Comparison of ENCODE assay signal across 13 cellular contexts in the genomic region with DNA sequence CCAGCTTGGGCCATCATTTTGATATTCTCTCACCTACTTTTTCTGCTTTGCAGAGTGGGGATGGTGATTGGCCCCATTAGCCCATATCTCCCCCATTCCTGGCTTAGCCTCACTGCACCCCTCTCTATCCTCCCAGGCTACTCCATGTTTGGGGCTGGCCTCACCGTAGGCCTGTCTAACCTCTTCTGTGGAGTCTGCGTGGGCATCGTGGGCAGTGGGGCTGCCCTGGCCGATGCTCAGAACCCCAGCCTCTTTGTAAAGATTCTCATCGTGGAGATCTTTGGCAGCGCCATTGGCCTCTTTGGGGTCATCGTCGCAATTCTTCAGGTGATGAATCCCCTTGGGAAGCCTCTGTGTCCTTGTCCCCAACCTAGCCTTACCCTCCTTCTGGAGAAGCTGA. TPM values are rescaled to one million over a fixed set of nuclear protein-coding genes. Genes with fewer than 3 reads are reported as not detected.
DNase-seq lines count a peak whose midpoint lies in the region; ATAC-seq and TF ChIP-seq lines count a peak whose summit lies in the region.
"Had no signal": no experiment of that assay in that cellular context is flagged by ENCODE, and none has a peak within 500 bp of the region (broad histone marks: within the 10 kb centered on the region; RNA-seq: fewer than 3 reads in every experiment).

No MANE protein-coding gene starts in this region.

- CTCF ChIA-PET in CD8-positive, alpha-beta T cell (lab: Charles Lee), result interaction anchor here (1.7 kb wide), 1 partner anchor 31 kb away, joined by 5 read pairs; no protein-coding TSS in a partner anchor
- CTCF ChIA-PET in activated CD8-positive, alpha-beta T cell treated with anti-CD3 and anti-CD28 coated beads, Interleukin-2, amount 10 ng/mL, durations not matched to agents 7 days and 5 days (lab: Charles Lee), result interaction anchor here (1.3 to 3.1 kb wide), 4 partner anchors 12 to 59 kb away, joined by 4 to 13 read pairs (median 8); no protein-coding TSS in a partner anchor

- no peak overlapping the region for H3K14ac ChIP-seq in mesenchymal stem cell (ENCODE audit: low read length in 2 of 2)

- no peak overlapping the region for H2AK5ac ChIP-seq in mesenchymal stem cell (ENCODE audit: low read length, severe bottlenecking)

- H3K4me3 ChIP-seq in CD8-positive, alpha-beta T cell (ENCODE audit: low read depth, low read length), result no peak overlapping the region
- H3K4me3 ChIP-seq in mesenchymal stem cell (ENCODE audit: insufficient read depth in 1 of 2, low read depth in 1 of 2, low read length in 2 of 2) (no peak overlapping the region), H7 (ENCODE audit: insufficient read depth, low read depth, low read length) (no peak overlapping the region)
- H3K4me3 ChIP-seq: cardiac muscle cell had no signal

- no peak overlapping the region for H2BK5ac ChIP-seq in mesenchymal stem cell (ENCODE audit: low read depth, low read length, poor library complexity, severe bottlenecking)

- no peak for ATAC-seq in CD8-positive, alpha-beta T cell
- no peak for ATAC-seq in activated CD8-positive, alpha-beta T cell treated with anti-CD3 and anti-CD28 coated beads, Interleukin-2, amount 10 ng/mL, durations not matched to agents 7 days and 5 days

- H4K91ac ChIP-seq in mesenchymal stem cell (ENCODE audit: low read length), result no peak overlapping the region

- DNase-seq in CD8-positive, alpha-beta T cell, result no peak
- DNase-seq in activated CD8-positive, alpha-beta T cell treated with anti-CD3 and anti-CD28 coated beads, Interleukin-2, amount 10 ng/mL, durations not matched to agents 7 days and 5 days, result no peak
- no peak for DNase-seq in mesenchymal stem cell
- no peak for DNase-seq in activated effector memory CD4-positive, alpha-beta T cell treated with Interleukin-2 at 50 U/mL for 16 hours
- no peak for DNase-seq in H7
- no peak for DNase-seq in H4 (ENCODE audit: low spot score)
- DNase-seq in ACHN, result no peak
- DNase-seq: activated CD8-positive, alpha-beta memory T cell treated with anti-CD3 and anti-CD28 coated beads, Interleukin-2, amount 50 U/mL, for 48 hours; esophagus squamous epithelium; NCI-H1694; T-helper 9 cell had no signal

- intact Hi-C loops in CD8-positive, alpha-beta T cell (cut with DNase I, micrococcal nuclease), result loop anchor here (5.0 to 10.0 kb wide), 5 partner anchors 235 to 1642 kb away; partner anchors contain the start of genes ARMH1 (in 1 of the 2), CDC20 (in 1 of the 2), DMAP1 (in 1 of the 2) and FOXJ3 (in 1 of the 2)

- H3K9me3 ChIP-seq in CD8-positive, alpha-beta T cell (ENCODE audit: low read length), result no peaks in the 10 kb centered on the region
- no peaks in the 10 kb centered on the region for H3K9me3 ChIP-seq in mesenchymal stem cell (ENCODE audit: control insufficient read depth, low read length)
- H3K9me3 ChIP-seq: esophagus squamous epithelium had no signal

- no peak for TF ChIP-seq CTCF in 22Rv1 (IDR thresholded peaks at IDR 0.05)
- no peak for TF ChIP-seq CTCF in CD8-positive, alpha-beta T cell (IDR thresholded peaks at IDR 0.05)

- no peak overlapping the region for H2BK12ac ChIP-seq in mesenchymal stem cell (ENCODE audit: low read length in 2 of 2)

- H2AFZ ChIP-seq in mesenchymal stem cell (ENCODE audit: low read depth, low read length), result no peak overlapping the region

- peaks cover 25% of the 10 kb centered on the region for H3K36me3 ChIP-seq in CD8-positive, alpha-beta T cell (ENCODE audit: insufficient read depth, low read length)
- H3K36me3 ChIP-seq in mesenchymal stem cell (ENCODE audit: control insufficient read depth in 1 of 2, insufficient read depth in 2 of 2, low read depth in 1 of 2, low read length in 2 of 2) (peaks cover 46 to 49% of the 10 kb centered on the region in 2 experiments), H7 (replicated peaks; ENCODE audit: control insufficient read depth, insufficient read depth, low read length) (peaks cover 22% of the 10 kb centered on the region)

- peaks cover 39% of the 10 kb centered on the region for H3K79me1 ChIP-seq in mesenchymal stem cell (replicated peaks; ENCODE audit: low read length, poor library complexity, severe bottlenecking)

- POLR2A ChIA-PET in CD8-positive, alpha-beta T cell (lab: Charles Lee), result interaction anchor here (0.9 kb wide), 1 partner anchor 10 kb away, joined by 3 read pairs; no protein-coding TSS in a partner anchor
- POLR2A ChIA-PET in activated CD8-positive, alpha-beta T cell treated with anti-CD3 and anti-CD28 coated beads, Interleukin-2, amount 10 ng/mL, durations not matched to agents 7 days and 5 days (lab: Charles Lee), result interaction anchor here (1.0 to 1.7 kb wide), 2 partner anchors 270 to 327 kb away, joined by 3 to 4 read pairs; partner anchors contain the start of genes KDM4A and ST3GAL3

- no peaks in the 10 kb centered on the region for H3K9me3 Mint-ChIP-seq in CD8-positive, alpha-beta T cell
- H3K9me3 Mint-ChIP-seq in activated CD8-positive, alpha-beta T cell treated with anti-CD3 and anti-CD28 coated beads, Interleukin-2, amount 10 ng/mL, durations not matched to agents 7 days and 5 days (ENCODE audit: insufficient read depth), result no peaks in the 10 kb centered on the region

- H3K27ac ChIP-seq in 22Rv1 (peak overlapping the region; percentile 94), mesenchymal stem cell (ENCODE audit: low read length, poor library complexity, severe bottlenecking) (no peak overlapping the region)
- no peak overlapping the region for H3K27ac ChIP-seq in CD8-positive, alpha-beta T cell (ENCODE audit: low read depth, low read length)
- H3K27ac ChIP-seq: cardiac muscle cell had no signal

- H3K4me1 ChIP-seq in CD8-positive, alpha-beta T cell (ENCODE audit: insufficient read depth, low read length), result peaks cover 30% of the 10 kb centered on the region
- peaks cover 54% of the 10 kb centered on the region for H3K4me1 ChIP-seq in mesenchymal stem cell (ENCODE audit: control insufficient read depth, insufficient read depth, low read depth, low read length)

- H2BK15ac ChIP-seq in mesenchymal stem cell (ENCODE audit: low read depth, poor library complexity, severe bottlenecking), result no peak overlapping the region

- H3K23ac ChIP-seq in mesenchymal stem cell (ENCODE audit: low read length in 2 of 2), result no peak overlapping the region

- peaks cover 53% of the 10 kb centered on the region for H3K4me1 Mint-ChIP-seq in CD8-positive, alpha-beta T cell (ENCODE audit: low read depth)
- H3K4me1 Mint-ChIP-seq in activated CD8-positive, alpha-beta T cell treated with anti-CD3 and anti-CD28 coated beads, Interleukin-2, amount 10 ng/mL, durations not matched to agents 7 days and 5 days (ENCODE audit: low read depth), result peaks cover 53% of the 10 kb centered on the region

- H3K4me3 Mint-ChIP-seq in CD8-positive, alpha-beta T cell, result peak overlapping the region; percentile 92
- peak overlapping the region; percentile 89 for H3K4me3 Mint-ChIP-seq in activated CD8-positive, alpha-beta T cell treated with anti-CD3 and anti-CD28 coated beads, Interleukin-2, amount 10 ng/mL, durations not matched to agents 7 days and 5 days

- no peak overlapping the region for H3K4ac ChIP-seq in mesenchymal stem cell (ENCODE audit: low read depth in 1 of 2, low read length in 2 of 2)

- H3K9ac ChIP-seq in mesenchymal stem cell (ENCODE audit: low read length), result peak overlapping the region; percentile 34

- H4K8ac ChIP-seq in mesenchymal stem cell (ENCODE audit: low read length), result no peak overlapping the region

- WGBS in mesenchymal stem cell, result 96% methylated on average over 8 of the region's 8 CpGs

- H3K18ac ChIP-seq in mesenchymal stem cell (ENCODE audit: low read depth in 1 of 2, low read length in 2 of 2), result no peak overlapping the region

- in situ Hi-C loops in ACHN (cut with HindIII; ENCODE audit: low pct_ligation_motif_present, low pct_unique_long_range_greater_than_20kb, low sequenced_read_pairs), result no loop called here

- no peak overlapping the region for H2BK120ac ChIP-seq in mesenchymal stem cell (ENCODE audit: low read depth, low read length)

- peaks cover 49% of the 10 kb centered on the region for H3K36me3 Mint-ChIP-seq in CD8-positive, alpha-beta T cell
- H3K36me3 Mint-ChIP-seq in activated CD8-positive, alpha-beta T cell treated with anti-CD3 and anti-CD28 coated beads, Interleukin-2, amount 10 ng/mL, durations not matched to agents 7 days and 5 days (ENCODE audit: low read depth), result peaks cover 42% of the 10 kb centered on the region

- no peak overlapping the region for H3K4me2 ChIP-seq in mesenchymal stem cell (ENCODE audit: low read length, poor library complexity, severe bottlenecking)

- no peaks in the 10 kb centered on the region for H3K27me3 ChIP-seq in CD8-positive, alpha-beta T cell (ENCODE audit: insufficient read depth, low read length)
- H3K27me3 ChIP-seq in mesenchymal stem cell (ENCODE audit: control insufficient read depth in 1 of 2, insufficient read depth in 1 of 2, low read length in 2 of 2) (no peaks in the 10 kb centered on the region), H7 (ENCODE audit: control insufficient read depth, insufficient read depth, low read length) (no peaks in the 10 kb centered on the region)
- H3K27me3 ChIP-seq: cardiac muscle cell, esophagus squamous epithelium had no signal

- no peak overlapping the region for H3K27ac Mint-ChIP-seq in CD8-positive, alpha-beta T cell
- H3K27ac Mint-ChIP-seq in activated CD8-positive, alpha-beta T cell treated with anti-CD3 and anti-CD28 coated beads, Interleukin-2, amount 10 ng/mL, durations not matched to agents 7 days and 5 days, result peak overlapping the region; percentile 3

- H3K27me3 Mint-ChIP-seq in CD8-positive, alpha-beta T cell (ENCODE audit: low read depth), result peaks cover 11% of the 10 kb centered on the region
- H3K27me3 Mint-ChIP-seq in activated CD8-positive, alpha-beta T cell treated with anti-CD3 and anti-CD28 coated beads, Interleukin-2, amount 10 ng/mL, durations not matched to agents 7 days and 5 days (ENCODE audit: low read depth), result no peaks in the 10 kb centered on the region

RNA-seq across cellular contexts. Expression of gene B4GALT2, which starts 2.1 kb away (rescaled TPM):
- under 1 TPM; 0.42 to 0.71 TPM for total RNA-seq in CD8-positive, alpha-beta T cell
- 10 to 100 TPM; 20.1 to 20.2 TPM for total RNA-seq in activated CD8-positive, alpha-beta T cell treated with anti-CD3 and anti-CD28 coated beads, Interleukin-2, amount 10 ng/mL, durations not matched to agents 7 days and 5 days
- polyA plus RNA-seq in mesenchymal stem cell (2013, experiment 1 of 2), result 37.4 TPM
- polyA plus RNA-seq in mesenchymal stem cell (2013, experiment 2 of 2), result 35.8 TPM
- total RNA-seq in H7 (2014; rRNA removed; shearing (Covaris generic)), result 207 and 217 TPM in 2 replicates
- 87.5 and 92.8 TPM in 2 replicates for total RNA-seq in H4 (2014; rRNA removed; shearing (Covaris generic))

RNA-seq across cellular contexts. Expression of gene ATP6V0B, which starts 2.1 kb away (rescaled TPM):
- total RNA-seq in CD8-positive, alpha-beta T cell, result 10 to 100 TPM; 52.0 to 56.3 TPM
- total RNA-seq in activated CD8-positive, alpha-beta T cell treated with anti-CD3 and anti-CD28 coated beads, Interleukin-2, amount 10 ng/mL, durations not matched to agents 7 days and 5 days, result 100 to 1,000 TPM; 116 to 117 TPM
- 60.5 TPM for polyA plus RNA-seq in mesenchymal stem cell (2013, experiment 1 of 2)
- 64.4 TPM for polyA plus RNA-seq in mesenchymal stem cell (2013, experiment 2 of 2)
- 196 and 237 TPM in 2 replicates for total RNA-seq in H7 (2014; rRNA removed; shearing (Covaris generic))
- total RNA-seq in H4 (2014; rRNA removed; shearing (Covaris generic)), result 193 and 213 TPM in 2 replicates

RNA-seq across cellular contexts. Expression of gene DPH2, which starts 7.1 kb away (rescaled TPM):
- total RNA-seq in CD8-positive, alpha-beta T cell, result 10 to 100 TPM; 14.8 to 15.7 TPM
- total RNA-seq in activated CD8-positive, alpha-beta T cell treated with anti-CD3 and anti-CD28 coated beads, Interleukin-2, amount 10 ng/mL, durations not matched to agents 7 days and 5 days, result 10 to 100 TPM; 32.4 to 32.9 TPM
- polyA plus RNA-seq in mesenchymal stem cell (2013, experiment 1 of 2), result 8.8 TPM
- 9.0 TPM for polyA plus RNA-seq in mesenchymal stem cell (2013, experiment 2 of 2)
- 75.4 and 83.4 TPM in 2 replicates for total RNA-seq in H7 (2014; rRNA removed; shearing (Covaris generic))
- 28.5 and 44.1 TPM in 2 replicates for total RNA-seq in H4 (2014; rRNA removed; shearing (Covaris generic))

RNA-seq across cellular contexts. Expression of gene CCDC24, which starts 14.5 kb away (rescaled TPM):
- under 1 TPM; 0.33 to 0.71 TPM for total RNA-seq in CD8-positive, alpha-beta T cell
- total RNA-seq in activated CD8-positive, alpha-beta T cell treated with anti-CD3 and anti-CD28 coated beads, Interleukin-2, amount 10 ng/mL, durations not matched to agents 7 days and 5 days, result 1 to 10 TPM; 1.1 to 1.3 TPM
- polyA plus RNA-seq in mesenchymal stem cell (2013, experiment 1 of 2), result 2.9 TPM
- polyA plus RNA-seq in mesenchymal stem cell (2013, experiment 2 of 2), result 3.2 TPM
- total RNA-seq in H7 (2014; rRNA removed; shearing (Covaris generic)), result 10.5 and 19.8 TPM in 2 replicates
- 15.8 and 23.2 TPM in 2 replicates for total RNA-seq in H4 (2014; rRNA removed; shearing (Covaris generic))

RNA-seq across cellular contexts. Expression of gene IPO13, which starts 30.1 kb away (rescaled TPM):
- 1 to 10 TPM; 6.5 to 8.1 TPM for total RNA-seq in CD8-positive, alpha-beta T cell
- 10 to 100 TPM; 23.7 to 24.5 TPM for total RNA-seq in activated CD8-positive, alpha-beta T cell treated with anti-CD3 and anti-CD28 coated beads, Interleukin-2, amount 10 ng/mL, durations not matched to agents 7 days and 5 days
- 14.7 TPM for polyA plus RNA-seq in mesenchymal stem cell (2013, experiment 1 of 2)
- polyA plus RNA-seq in mesenchymal stem cell (2013, experiment 2 of 2), result 13.5 TPM
- total RNA-seq in H7 (2014; rRNA removed; shearing (Covaris generic)), result 29.2 and 34.2 TPM in 2 replicates
- total RNA-seq in H4 (2014; rRNA removed; shearing (Covaris generic)), result 18.8 and 22.6 TPM in 2 replicates

Comparison
In these comparisons a context has a peak if more than half of its experiments do, and no peak if none do; other contexts are left out.
1. RNA of gene B4GALT2, which starts 2.1 kb away (total RNA-seq): 207 to 217 TPM in H7, 87.5 to 92.8 TPM in H4 and 20.1 to 20.2 TPM in activated CD8-positive, alpha-beta T cell treated with anti-CD3 and anti-CD28 coated beads, Interleukin-2, amount 10 ng/mL, durations not matched to agents 7 days and 5 days; 0.42 to 0.71 TPM in CD8-positive, alpha-beta T cell; every median in the first group is over 10 times any median in the second.